24 cellular contexts compared by ENCODE assay signal in genomic region chr5:174764309-174764708, GRCh38. TPM values are rescaled to one million over a fixed set of nuclear protein-coding genes. Genes with fewer than 3 reads are reported as not detected.
"Had no signal": no experiment of that assay in that cellular context is flagged by ENCODE, and none has a peak within 500 bp of the region (broad histone marks: within the 10 kb centered on the region; RNA-seq: fewer than 3 reads in every experiment).

No MANE protein-coding gene starts in this region.

- H3K4me1 ChIP-seq: Peyer's patch, SJCRH30 had no signal

- ATAC-seq: Right ventricle myocardium inferior, SK-N-SH treated with all-trans-retinoic acid at 6 μM for 48 hours had no signal

- H3K9ac ChIP-seq: KMS-11 had no signal

- H3K4me2 ChIP-seq: KMS-11, PC-9 had no signal

- H3K36me3 ChIP-seq: Peyer's patch, SJCRH30 had no signal

- DNase-seq: IMR-90; Kasumi-1; MM.1S; NCI-H1092 treated with DMSO at 0.1 percent for 48 hours; NCI-H1436; NCI-H187; NCI-H2029; NCI-H2081 treated with DMSO at 0.1 percent for 48 hours; NCI-H2171; NCI-H226; NCI-H446 treated with DMSO at 0.1 percent for 48 hours; NCI-H510A treated with DMSO at 0.1 percent for 48 hours; NCI-H526; NCI-H774; NK-92 treated with Interleukin-12 subunit alpha and Interleukin-12 subunit beta, amount 100 ng/mL, for 24 hours; OCI-M1; PC-9; Peyer's patch; SHP77 treated with DMSO at 0.1 percent for 48 hours; SJCRH30 had no signal

- H2AFZ ChIP-seq: PC-9 had no signal

- H3K4me3 ChIP-seq: PC-9, Peyer's patch, SJCRH30 had no signal

- H3K27me3 ChIP-seq: Peyer's patch had no signal

- H3K9me3 ChIP-seq: Peyer's patch, SJCRH30 had no signal

- H3K27ac ChIP-seq: KMS-11, PC-9, Peyer's patch, SJCRH30 had no signal

RNA-seq across cellular contexts. Expression of gene MSX2, which starts 39.9 kb away (rescaled TPM):
- total RNA-seq: M059J, PC-9 had no signal
